Comparison of ENCODE assay signal across 1 cellular context in the genomic region with DNA sequence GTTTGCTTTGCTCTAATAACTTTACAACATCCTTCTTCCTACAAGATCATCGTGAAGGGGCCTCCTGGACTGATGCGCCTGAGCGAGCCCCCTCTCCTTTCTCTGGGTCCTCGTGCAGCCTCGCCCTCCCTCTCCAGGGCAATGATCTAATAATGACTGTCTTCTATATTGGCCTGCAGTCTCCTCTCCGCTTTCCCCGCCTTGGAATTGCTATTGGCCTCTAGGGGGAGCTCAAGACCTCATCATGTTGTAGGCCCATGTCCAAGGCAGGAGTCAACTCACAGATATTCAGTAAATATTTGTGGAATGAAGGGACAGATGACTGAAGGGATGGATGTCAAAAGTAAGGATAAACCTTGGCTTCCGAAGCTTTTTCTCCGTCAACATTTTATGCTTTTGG.
TF ChIP-seq lines count a peak whose summit lies in the region.

No MANE protein-coding gene starts in this region.

TF ChIP-seq in IMR-90, 13 proteins besides CTCF, POLR2A, EP300 and RAD21 (continued from another document):
- TF ChIP-seq SMC3 (IDR thresholded peaks at IDR 0.05; ENCODE audit: low read depth, low read length) = no peak
- no peak for TF ChIP-seq RFX5 (IDR thresholded peaks at IDR 0.05; ENCODE audit: low read depth, low read length)
